ENCODE assay signal across 13 cellular contexts in the genomic region with DNA sequence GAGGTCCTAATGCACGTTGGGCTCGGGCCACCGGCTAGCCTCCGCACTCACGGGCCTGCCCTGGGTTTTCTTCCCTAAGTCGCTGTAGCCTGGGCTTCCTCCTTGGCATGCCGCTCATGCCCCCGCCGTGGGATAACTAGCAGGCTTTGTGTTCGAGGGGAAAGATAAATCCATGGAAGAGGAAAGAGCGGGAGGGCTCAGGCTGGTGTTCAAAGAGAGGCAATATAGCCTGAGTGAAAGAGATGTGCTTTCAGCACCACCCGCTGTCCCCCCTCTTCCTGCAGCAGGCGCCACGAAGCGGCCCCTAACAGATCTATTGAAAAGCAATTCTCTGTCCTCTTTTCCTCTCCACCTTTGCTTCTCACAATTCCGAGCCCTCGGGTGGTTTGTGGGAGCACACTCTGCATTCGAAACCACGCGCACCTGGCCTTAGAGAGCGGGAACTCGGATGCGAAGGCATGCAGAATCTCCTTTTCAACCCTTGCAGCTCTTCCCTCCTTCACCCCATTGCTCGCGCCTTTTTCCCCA. TPM values are rescaled to one million over a fixed set of nuclear protein-coding genes. Genes with fewer than 3 reads are reported as not detected.
DNase-seq lines count a peak whose midpoint lies in the region; ATAC-seq, FAIRE-seq and TF ChIP-seq lines count a peak whose summit lies in the region.
"Not testable (repeated sequence)": the region's sequence is repeated elsewhere in the genome, so short reads cannot be mapped to it uniquely, and the experiment has no call there.
"Had no signal": no experiment of that assay in that cellular context is flagged by ENCODE, and none has a peak within 500 bp of the region (broad histone marks: within the 10 kb centered on the region; RNA-seq: fewer than 3 reads in every experiment).

No MANE protein-coding gene starts in this region.

- not testable (repeated sequence) for H3K14ac ChIP-seq in H1 (ENCODE audit: insufficient read length)

- not testable (repeated sequence) for H3K4me1 ChIP-seq in DND-41 (ENCODE audit: insufficient read depth, low read length); RWPE2 (ENCODE audit: insufficient read depth, poor library complexity, severe bottlenecking); astrocyte (ENCODE audit: insufficient read depth, low read length); H1 (replicated peaks in 1 of 4; ENCODE audit: control insufficient read depth in 3 of 4, insufficient read depth in 4 of 4, low read length in 3 of 4)

- H3K9me3 Mint-ChIP-seq in astrocyte (ENCODE audit: unreplicated experiment) = not testable (repeated sequence)

- H4K5ac ChIP-seq in H1 (ENCODE audit: insufficient read length, low read depth, low read length) = not testable (repeated sequence)

- not testable (repeated sequence) for H4K91ac ChIP-seq in H1 (replicated peaks; ENCODE audit: insufficient read length, low read length)

- not testable (repeated sequence) for H4K8ac ChIP-seq in H1 (ENCODE audit: extremely low read depth, insufficient read depth, low read length)

- not testable (repeated sequence) for H3K9ac ChIP-seq in DND-41 (ENCODE audit: low read depth, low read length); astrocyte (ENCODE audit: low read length); H1 (replicated peaks in 1 of 4; ENCODE audit: extremely low read depth in 1 of 4, low read depth in 3 of 4, low read length in 3 of 4); neural cell (ENCODE audit: low read length)

- WGBS in H1 (ENCODE audit: extremely low coverage in 1 of 2, insufficient coverage in 1 of 2, insufficient read length in 1 of 2, insufficient replicate concordance in 2 of 2, low coverage in 1 of 2, low lambda C conversion rate in 2 of 2, missing lambda C conversion rate in 1 of 2), 2 experiments = 5% methylated on average over 16 of the region's 25 CpGs; no CpG with 5 or more reads in 1 of the 2 experiments

- not testable (repeated sequence) for FAIRE-seq in astrocyte (lab: Jason Lieb, UNC)
- FAIRE-seq in H1 (lab: Jason Lieb, UNC) = peak; percentile 63

- CTCF ChIA-PET in H1 (lab: Charles Lee; ENCODE audit: partially characterized antibody) = interaction anchor here (0.7 to 1.4 kb wide), 2 partner anchors 519 to 562 kb away, joined by 3 read pairs; no protein-coding TSS in a partner anchor

- not testable (repeated sequence) for H3K9me2 ChIP-seq in neural cell (ENCODE audit: insufficient read depth, low read length)

- POLR2A ChIA-PET in H1 (lab: Charles Lee; ENCODE audit: partially characterized antibody) = not testable (repeated sequence)

- not testable (repeated sequence) for H2BK12ac ChIP-seq in H1 (ENCODE audit: low read depth, low read length)

- H2AFZ ChIP-seq in DND-41 (ENCODE audit: low read depth, low read length); astrocyte (ENCODE audit: low read depth, low read length); H1 (ENCODE audit: low read length); neural cell (ENCODE audit: low read depth, low read length): not testable (repeated sequence)

- H3K4me1 Mint-ChIP-seq in astrocyte (ENCODE audit: low read depth, unreplicated experiment) = not testable (repeated sequence)

- H3K27me3 ChIP-seq in DND-41 (ENCODE audit: insufficient read depth, low read length, poor library complexity) = not testable (repeated sequence)
- H3K27me3 ChIP-seq in RWPE2 (ENCODE audit: insufficient read depth, poor library complexity, severe bottlenecking) (peaks cover 42% of the 10 kb centered on the region), astrocyte (ENCODE audit: insufficient read depth, low read length) (peaks cover 11% of the 10 kb centered on the region), H1 (replicated peaks in 1 of 4; ENCODE audit: control insufficient read depth in 3 of 4, extremely low read depth in 1 of 4, insufficient read depth in 3 of 4, low read length in 3 of 4) (peaks cover 10 to 48% (median 33%) of the 10 kb centered on the region in 4 experiments), neural cell (ENCODE audit: insufficient read depth, low read depth, low read length) (peaks cover 42% of the 10 kb centered on the region)

- not testable (repeated sequence) for H3K79me2 ChIP-seq in DND-41 (ENCODE audit: insufficient read depth, low read length); astrocyte (ENCODE audit: insufficient read depth, low read length); H1 (ENCODE audit: control insufficient read depth in 1 of 2, insufficient read depth in 2 of 2, low read length in 2 of 2); neural cell (replicated peaks; ENCODE audit: insufficient read depth, low read length)

- not testable (repeated sequence) for H3K18ac ChIP-seq in H1 (ENCODE audit: extremely low read depth, low read length)

- H3K36me3 Mint-ChIP-seq in astrocyte (ENCODE audit: low read depth, unreplicated experiment) = not testable (repeated sequence)

- peaks cover 56% of the 10 kb centered on the region for H3K27me3 Mint-ChIP-seq in astrocyte (ENCODE audit: low read depth, unreplicated experiment)

- not testable (repeated sequence) for H2BK5ac ChIP-seq in H1 (ENCODE audit: low read depth, low read length)

- not testable (repeated sequence) for TF ChIP-seq CTCF in DND-41 (IDR thresholded peaks at IDR 0.05; ENCODE audit: borderline replicate concordance, extremely low read depth, low read length, poor library complexity, severe bottlenecking); RWPE2 (IDR thresholded peaks at IDR 0.05; ENCODE audit: poor library complexity, severe bottlenecking); astrocyte (IDR thresholded peaks at IDR 0.05; ENCODE audit: insufficient read depth, low read depth, low read length); H1 (IDR thresholded peaks at IDR 0.05; ENCODE audit: control extremely low read depth in 1 of 3, insufficient read depth in 1 of 3, low read depth in 1 of 3, low read length in 3 of 3); neural cell (IDR thresholded peaks at IDR 0.05; ENCODE audit: poor library complexity, severe bottlenecking)

- H3K23ac ChIP-seq in H1 (ENCODE audit: insufficient read length) = not testable (repeated sequence)

- H2AK5ac ChIP-seq in H1 (ENCODE audit: low read depth, low read length) = not testable (repeated sequence)

- H3K27ac ChIP-seq in DND-41 (ENCODE audit: low read length); RWPE2 (ENCODE audit: poor library complexity, severe bottlenecking); astrocyte (ENCODE audit: low read depth, low read length); H1 (ENCODE audit: low read depth, low read length); neural cell (ENCODE audit: low read length): not testable (repeated sequence)

- H2BK20ac ChIP-seq in H1 (ENCODE audit: low read length) = not testable (repeated sequence)

- H3K27ac Mint-ChIP-seq in astrocyte (ENCODE audit: unreplicated experiment) = not testable (repeated sequence)

- not testable (repeated sequence) for H3K9me3 ChIP-seq in DND-41 (ENCODE audit: insufficient read depth, low read length, severe bottlenecking); RWPE2 (ENCODE audit: severe bottlenecking); astrocyte (ENCODE audit: insufficient read depth, low read depth, low read length); H1 (ENCODE audit: insufficient read depth in 2 of 2, low read depth in 1 of 2, low read length in 1 of 2); iPS-18c (ENCODE audit: control insufficient read depth, insufficient read depth, low read length); neural cell (ENCODE audit: low read length)

- H3K23me2 ChIP-seq in H1 (ENCODE audit: low read depth, low read length) = not testable (repeated sequence)

- ATAC-seq in DND-41 (ENCODE audit: insufficient read depth, low read depth) (peak; percentile 75), RWPE2 (ENCODE audit: low read depth) (peak; percentile 48; the same call in 2 of the 3 replicates)
- ATAC-seq in stimulated activated naive CD8-positive, alpha-beta T cell treated with anti-CD3 and anti-CD28 coated beads, Interleukin-15, Interleukin-2, amounts not matched to agents 100 U/mL and 50 U/mL, for 24 hours = peak; percentile 32

- DNase-seq in DND-41 (peak; percentile 16), RWPE2 (ENCODE audit: low spot score) (peak; percentile 34), H1 (ENCODE audit: low read depth in 1 of 2, low spot score in 2 of 2) (peak in 1 of 2 experiments; percentile 59)
- DNase-seq in astrocyte (ENCODE audit: low read depth); stimulated activated naive CD8-positive, alpha-beta T cell treated with anti-CD3 and anti-CD28 coated beads, Interleukin-15, Interleukin-2, amounts not matched to agents 100 U/mL and 50 U/mL, for 24 hours: not testable (repeated sequence)

- H4K20me1 ChIP-seq in DND-41 (ENCODE audit: insufficient read depth, low read length); astrocyte (ENCODE audit: insufficient read depth, low read length); H1 (replicated peaks in 1 of 2; ENCODE audit: control insufficient read depth in 1 of 2, insufficient read depth in 2 of 2, low read length in 2 of 2); neural cell (ENCODE audit: insufficient read depth): not testable (repeated sequence)

- H3F3A ChIP-seq in neural cell (ENCODE audit: insufficient read depth, low read length, poor library complexity, severe bottlenecking) = not testable (repeated sequence)

- not testable (repeated sequence) for H3K36me3 ChIP-seq in DND-41 (ENCODE audit: insufficient read depth, low read length); RWPE2 (ENCODE audit: low read depth); astrocyte (ENCODE audit: insufficient read depth, low read length); H1 (ENCODE audit: control insufficient read depth in 2 of 4, insufficient read depth in 4 of 4, low read length in 3 of 4); neural cell (ENCODE audit: insufficient read depth, low read length)

- not testable (repeated sequence) for H2BK120ac ChIP-seq in H1 (replicated peaks; ENCODE audit: low read depth, low read length)

- not testable (repeated sequence) for H3K4me3 Mint-ChIP-seq in astrocyte (ENCODE audit: unreplicated experiment)

- H3K56ac ChIP-seq in H1 (replicated peaks; ENCODE audit: insufficient read length, low read depth, low read length) = not testable (repeated sequence)

- TF ChIP-seq EP300 in Ishikawa (IDR thresholded peaks at IDR 0.05; ENCODE audit: borderline replicate concordance); H1 (IDR thresholded peaks at IDR 0.05; ENCODE audit: borderline replicate concordance in 1 of 2, low read depth in 2 of 2, low read length in 2 of 2); neural cell (conservative IDR thresholded peaks at IDR 0.05; ENCODE audit: poor library complexity, severe bottlenecking): not testable (repeated sequence)

- not testable (repeated sequence) for TF ChIP-seq POLR2A in H1 (IDR thresholded peaks at IDR 0.05; ENCODE audit: control extremely low read depth in 1 of 2, low read depth in 2 of 2, low read length in 2 of 2)

- not testable (repeated sequence) for H3K4me2 ChIP-seq in DND-41 (ENCODE audit: insufficient read depth, low read length); neural cell (ENCODE audit: low read length)
- H3K4me2 ChIP-seq in astrocyte (ENCODE audit: low read length) (peak overlapping the region; percentile 39), H1 (ENCODE audit: insufficient read depth in 1 of 2, low read depth in 2 of 2, low read length in 2 of 2) (peak overlapping the region; percentile 71 to 81)

- H3K4me3 ChIP-seq in DND-41 (ENCODE audit: low read depth in 1 of 2, low read length in 2 of 2); RWPE2 (ENCODE audit: severe bottlenecking); astrocyte (ENCODE audit: insufficient read depth, low read depth, low read length): not testable (repeated sequence)
- H3K4me3 ChIP-seq in H1 (ENCODE audit: extremely low read depth in 1 of 4, insufficient read depth in 2 of 4, low read depth in 3 of 4, low read length in 4 of 4) (peak overlapping the region; percentile 15 to 52 (median 24); a peak in 3 of 8 replicates), iPS-18c (ENCODE audit: insufficient read depth, low read depth, low read length) (0 out of 2 replicates have a peak overlapping the region, but pooled peaks have one; percentile 9), neural cell (ENCODE audit: low read length) (peak overlapping the region; percentile 57)

- not testable (repeated sequence) for H3K79me1 ChIP-seq in H1 (ENCODE audit: low read depth, low read length)

- H2BK15ac ChIP-seq in H1 (ENCODE audit: low read length) = not testable (repeated sequence)

- H3K4ac ChIP-seq in H1 (replicated peaks; ENCODE audit: insufficient read length, low read depth, low read length) = not testable (repeated sequence)

- not testable (repeated sequence) for TF ChIP-seq RAD21 in Ishikawa (IDR thresholded peaks at IDR 0.05; ENCODE audit: low read depth); H1 (IDR thresholded peaks at IDR 0.05 in 1 of 2, conservative IDR thresholded peaks at IDR 0.05 in 1 of 2; ENCODE audit: low read depth in 2 of 2, low read length in 2 of 2)
- peak; percentile 9 for TF ChIP-seq RAD21 in neural cell (conservative IDR thresholded peaks at IDR 0.05)

RNA-seq across cellular contexts. Expression of gene GRM5, which starts 2.9 kb away (rescaled TPM):
- total RNA-seq in astrocyte = 0.30 and 0.70 TPM in 2 replicates
- 0.25 and 0.43 TPM in 2 replicates for total RNA-seq in H1 (2021; fragmentation: NEBNext Ultra II Directional; extraction: Animal tissue kit (Norgen Biotek cat#: 25700))
- polyA plus RNA-seq in H1 (2011; rRNA removed) (0.15 and 0.22 TPM in 2 replicates), neural cell (11.8 and 11.9 TPM in 2 replicates)
- polyA plus RNA-seq in H1 (2011; cell fraction: cytosol; rRNA removed) = 0.14 TPM
- polyA plus RNA-seq in H1 (2011; cell fraction: nucleus; rRNA removed) = 0.37 TPM
- polyA plus RNA-seq in H1 (2012, experiment 1 of 2) = 0.13 to 0.19 TPM (median 0.16 TPM) in 4 replicates
- not detected for polyA plus RNA-seq in H1 (2012, experiment 2 of 2)
- 0.14 TPM for polyA plus RNA-seq in H1 (2013, experiment 1 of 2)
- 0.15 TPM for polyA plus RNA-seq in H1 (2013, experiment 2 of 2)
- polyA minus RNA-seq in H1 (2011; rRNA and poly(A)+ RNA removed) = 1.9 and 2.0 TPM in 2 replicates
- 0.29 TPM for polyA minus RNA-seq in H1 (2011; cell fraction: cytosol; rRNA and poly(A)+ RNA removed)
- 3.5 TPM for polyA minus RNA-seq in H1 (2011; cell fraction: nucleus; rRNA and poly(A)+ RNA removed)
- polyA minus RNA-seq in neural cell = 58.2 and 65.5 TPM in 2 replicates
- total RNA-seq: A172; activated naive CD4-positive, alpha-beta T cell treated with anti-CD3 and anti-CD28 coated beads, Interleukin-2, amount 50 U/mL, for 72 hours; activated T-helper 2 cell treated with anti-CD3 and anti-CD28 coated beads, Interferon-gamma antibody, Interleukin-2, Interleukin-4, amounts not matched to agents 10 μg/mL and 5 μg/mL and 100 μg/mL, durations not matched to agents 14 hours and 24 hours and 36 hours; Caco-2; left lobe of liver had no signal
